Comparison of ENCODE assay signal across 7 cellular contexts in genomic region chr14:91636604-91637003, GRCh38.
"Had no signal": no experiment of that assay in that cellular context is flagged by ENCODE, and none has a peak within 500 bp of the region (broad histone marks: within the 10 kb centered on the region; RNA-seq: fewer than 3 reads in every experiment).

No MANE protein-coding gene starts in this region.

- H3K4me3 ChIP-seq: esophagus squamous epithelium, gastroesophageal sphincter, smooth muscle cell, transverse colon had no signal

- ATAC-seq: gastroesophageal sphincter had no signal

- H3K79me2 ChIP-seq: parathyroid adenoma had no signal

- H3K9ac ChIP-seq: parathyroid adenoma had no signal

- H3K36me3 ChIP-seq: brain microvascular endothelial cell, esophagus squamous epithelium, gastroesophageal sphincter, transverse colon had no signal

- H3K9me3 ChIP-seq: esophagus squamous epithelium, gastroesophageal sphincter, transverse colon had no signal

- H3K4me2 ChIP-seq: smooth muscle cell had no signal

- H3K27me3 ChIP-seq: brain microvascular endothelial cell, esophagus squamous epithelium, gastroesophageal sphincter, transverse colon had no signal

- DNase-seq: brain microvascular endothelial cell, esophagus squamous epithelium, naive B cell, transverse colon had no signal

- H3K4me1 ChIP-seq: esophagus squamous epithelium, gastroesophageal sphincter, parathyroid adenoma, transverse colon had no signal

- H2AFZ ChIP-seq: parathyroid adenoma had no signal

- H3K27ac ChIP-seq: brain microvascular endothelial cell, esophagus squamous epithelium, gastroesophageal sphincter, parathyroid adenoma, transverse colon had no signal
